Comparison of ENCODE assay signal across 13 cellular contexts in the genomic region with DNA sequence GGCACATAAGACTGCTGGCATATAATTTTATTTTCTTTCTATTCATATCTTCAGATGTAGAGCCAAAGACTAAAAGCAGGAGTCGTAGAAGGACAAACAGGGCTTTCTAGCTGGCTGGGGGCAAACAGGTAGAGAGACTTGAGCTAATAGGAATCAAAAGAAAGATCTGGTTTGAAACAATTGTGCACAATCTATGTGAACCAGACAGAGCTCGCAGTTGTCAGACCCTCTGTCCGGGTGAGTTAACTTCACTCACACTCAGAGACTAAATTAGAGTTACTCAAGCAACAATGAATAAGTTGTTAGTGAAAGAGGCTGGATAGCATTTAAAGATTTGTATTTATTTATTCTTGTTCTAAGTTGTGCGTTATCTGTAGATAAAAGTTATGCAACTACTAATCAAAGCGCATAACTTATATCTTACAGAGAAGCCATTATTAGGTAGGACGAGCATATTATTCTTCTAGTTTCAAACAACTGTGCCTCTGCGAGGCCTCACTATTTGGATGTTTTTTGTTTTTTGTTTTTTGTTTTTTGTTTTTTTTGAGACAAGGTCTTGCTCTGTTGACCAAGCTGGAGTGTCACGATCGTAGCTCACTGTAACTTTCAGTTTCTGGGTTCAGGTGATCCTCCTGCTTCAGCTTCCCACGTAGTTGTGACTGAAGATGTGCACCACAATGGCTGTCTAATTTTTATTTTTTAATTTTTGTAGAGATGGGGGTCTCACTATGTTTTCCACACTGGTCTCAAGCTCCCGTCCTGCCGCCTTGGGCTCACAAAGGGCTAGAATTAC. TPM values are rescaled to one million over a fixed set of nuclear protein-coding genes. Genes with fewer than 3 reads are reported as not detected.
DNase-seq lines count a peak whose midpoint lies in the region; ATAC-seq, FAIRE-seq and TF ChIP-seq lines count a peak whose summit lies in the region.
"Had no signal": no experiment of that assay in that cellular context is flagged by ENCODE, and none has a peak within 500 bp of the region (broad histone marks: within the 10 kb centered on the region; RNA-seq: fewer than 3 reads in every experiment).

No MANE protein-coding gene starts in this region.

- H3K9me3 ChIP-seq in left ventricle myocardium inferior (replicated peaks) (no peaks in the 10 kb centered on the region), small intestine (ENCODE audit: control insufficient read depth, low read depth) (no peaks in the 10 kb centered on the region)

- H3K4me3 Mint-ChIP-seq in brain = no peak overlapping the region
- peak overlapping the region; percentile 78 for H3K4me3 Mint-ChIP-seq in stimulated activated memory B cell treated with anti-CD40 and anti-IgM and Interleukin-4, amounts not matched to agents 10 μg/mL and 1 μg/mL and 100 μg/mL, for 72 hours

- peaks cover 22% of the 10 kb centered on the region for H3K36me3 ChIP-seq in left ventricle myocardium inferior
- peaks cover 0 to 9% of the 10 kb centered on the region in 2 donors for H3K36me3 ChIP-seq in small intestine (ENCODE audit: control insufficient read depth in 2 of 2, insufficient read depth in 2 of 2, low read length in 2 of 2)

- ATAC-seq in left cardiac atrium (no peak), HG02885 (IDR thresholded peaks at IDR 0.05; ENCODE audit: poor library complexity, unreplicated experiment) (peak; percentile 36), left lobe of liver (no peak)
- no peak for ATAC-seq in stimulated activated memory B cell treated with anti-CD40 and anti-IgM and Interleukin-4, amounts not matched to agents 10 μg/mL and 1 μg/mL and 100 μg/mL, for 72 hours

- H3K36me3 Mint-ChIP-seq in brain = no peaks in the 10 kb centered on the region
- peaks cover 6% of the 10 kb centered on the region for H3K36me3 Mint-ChIP-seq in stimulated activated memory B cell treated with anti-CD40 and anti-IgM and Interleukin-4, amounts not matched to agents 10 μg/mL and 1 μg/mL and 100 μg/mL, for 72 hours

- H3K27me3 ChIP-seq in left ventricle myocardium inferior (ENCODE audit: low read depth) = no peaks in the 10 kb centered on the region
- H3K27me3 ChIP-seq in small intestine (ENCODE audit: control insufficient read depth in 2 of 2, insufficient read depth in 2 of 2, low read length in 2 of 2) = no peaks in the 10 kb centered on the region

- H3K27me3 Mint-ChIP-seq in brain = no peaks in the 10 kb centered on the region
- H3K27me3 Mint-ChIP-seq in stimulated activated memory B cell treated with anti-CD40 and anti-IgM and Interleukin-4, amounts not matched to agents 10 μg/mL and 1 μg/mL and 100 μg/mL, for 72 hours = no peaks in the 10 kb centered on the region

- intact Hi-C loops in left ventricle myocardium inferior (cut with micrococcal nuclease) (no loop called here), left cardiac atrium (cut with DNase I) (no loop called here)

- H3K4me1 ChIP-seq in left ventricle myocardium inferior = peaks cover 5% of the 10 kb centered on the region
- no peaks in the 10 kb centered on the region for H3K4me1 ChIP-seq in small intestine (ENCODE audit: control insufficient read depth in 2 of 2, insufficient read depth in 1 of 2, low read depth in 1 of 2, low read length in 1 of 2)

- H3K27ac Mint-ChIP-seq in brain = peak overlapping the region in 3 of 5 experiments; percentile 7 to 40 (median 16)
- peak overlapping the region; percentile 84 for H3K27ac Mint-ChIP-seq in stimulated activated memory B cell treated with anti-CD40 and anti-IgM and Interleukin-4, amounts not matched to agents 10 μg/mL and 1 μg/mL and 100 μg/mL, for 72 hours

- TF ChIP-seq CTCF in left ventricle myocardium inferior (IDR thresholded peaks at IDR 0.05; ENCODE audit: borderline replicate concordance) (no peak), brain (conservative IDR thresholded peaks at IDR 0.05) (no peak)

- WGBS in small intestine, 3 donors = 75 to 83% (median 79%) methylated on average over 12 of the region's 12 CpGs

- H3K4me3 ChIP-seq in left ventricle myocardium inferior = no peak overlapping the region
- no peak overlapping the region for H3K4me3 ChIP-seq in small intestine (ENCODE audit: low read depth in 1 of 2, low read length in 2 of 2)
- H3K4me3 ChIP-seq: lung had no signal

- H3K4me1 Mint-ChIP-seq in brain = peaks cover 38% of the 10 kb centered on the region
- H3K4me1 Mint-ChIP-seq in stimulated activated memory B cell treated with anti-CD40 and anti-IgM and Interleukin-4, amounts not matched to agents 10 μg/mL and 1 μg/mL and 100 μg/mL, for 72 hours = peaks cover 56% of the 10 kb centered on the region

- no peak for FAIRE-seq in small intestine (lab: Jason Lieb, UNC)

- no peak for DNase-seq in left ventricle myocardium inferior
- no peak for DNase-seq in left cardiac atrium
- DNase-seq in left lobe of liver (ENCODE audit: low spot score) = no peak
- DNase-seq in small intestine = no peak
- DNase-seq in COLO829 (ENCODE audit: low spot score) = no peak
- DNase-seq: activated CD4-positive, CD25-positive, alpha-beta regulatory T cell treated with anti-CD3 and anti-CD28 coated beads, Interleukin-2, amount 50 U/mL, for 72 hours; aorta; DMS153; NCI-H526 had no signal

- no peaks in the 10 kb centered on the region for H3K9me3 Mint-ChIP-seq in brain
- no peaks in the 10 kb centered on the region for H3K9me3 Mint-ChIP-seq in stimulated activated memory B cell treated with anti-CD40 and anti-IgM and Interleukin-4, amounts not matched to agents 10 μg/mL and 1 μg/mL and 100 μg/mL, for 72 hours

- H3K27ac ChIP-seq in left ventricle myocardium inferior (replicated peaks) (peak overlapping the region; percentile 25), small intestine (ENCODE audit: low read depth in 1 of 2, low read length in 1 of 2) (no peak overlapping the region)

RNA-seq across cellular contexts. Expression of gene LNPEP, which starts 13.2 kb away (rescaled TPM):
- 56.8 TPM for total RNA-seq in left ventricle myocardium inferior
- total RNA-seq in left cardiac atrium = 10 to 100 TPM; 54.3 to 59.6 TPM
- polyA plus RNA-seq in brain (ENCODE audit: insufficient read depth, low read depth, low replicate concordance) = 6.6 TPM
- total RNA-seq in left lobe of liver = 8.4 TPM
- polyA plus RNA-seq in small intestine = 1 to 10 TPM; 1.1 to 7.0 (median 1.6) TPM

RNA-seq across cellular contexts. Expression of gene ERAP2, which starts 46.3 kb away (rescaled TPM):
- total RNA-seq in left ventricle myocardium inferior (6.7 TPM), left cardiac atrium (1 to 10 TPM; 6.5 to 9.5 TPM), left lobe of liver (7.1 TPM)
- polyA plus RNA-seq in brain (ENCODE audit: insufficient read depth, low read depth, low replicate concordance) (5.7 TPM), small intestine (10 to 100 TPM in 1 of 3 donors, 1 to 10 TPM in 2; 4.1 to 43.3 (median 7.4) TPM)
